Comparison of ENCODE assay signal across 11 cellular contexts in the genomic region with DNA sequence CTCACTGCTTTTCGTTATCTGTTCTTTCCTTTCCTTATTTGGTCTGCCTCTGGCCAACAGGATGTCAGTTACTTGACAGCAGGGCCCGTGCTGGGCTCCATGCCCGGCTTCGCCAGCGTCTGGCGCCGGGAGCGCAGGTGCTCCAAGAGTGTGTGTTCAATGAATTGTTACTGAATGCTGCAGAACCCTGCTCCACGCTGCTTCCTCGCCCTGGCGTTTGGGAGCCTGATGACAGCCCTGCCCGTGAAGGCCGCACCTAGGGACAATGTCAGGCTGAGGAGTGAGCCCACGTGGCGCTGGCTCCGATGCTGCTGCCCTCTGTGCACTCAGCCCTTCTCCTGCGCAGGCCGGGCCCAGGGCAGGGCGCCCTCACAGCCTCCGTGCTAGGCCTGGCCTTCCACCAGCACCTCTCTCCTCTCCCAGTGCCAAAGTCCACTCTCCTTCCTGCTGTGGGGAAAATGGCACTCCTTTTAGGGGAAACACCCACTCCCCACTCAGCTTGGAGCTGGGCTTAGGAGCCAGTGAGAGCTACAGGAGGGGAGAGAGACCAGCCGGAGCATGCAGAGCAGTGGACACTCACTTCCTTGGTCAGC. TPM values are rescaled to one million over a fixed set of nuclear protein-coding genes. Genes with fewer than 3 reads are reported as not detected.
DNase-seq lines count a peak whose midpoint lies in the region; ATAC-seq, FAIRE-seq and TF ChIP-seq lines count a peak whose summit lies in the region.
"Had no signal": no experiment of that assay in that cellular context is flagged by ENCODE, and none has a peak within 500 bp of the region (broad histone marks: within the 10 kb centered on the region; RNA-seq: fewer than 3 reads in every experiment).

No MANE protein-coding gene starts in this region.

- TF ChIP-seq EP300 in H1 (IDR thresholded peaks at IDR 0.05; ENCODE audit: borderline replicate concordance in 1 of 2, low read depth in 2 of 2, low read length in 2 of 2), result no peak

- no peak overlapping the region for H3K4me3 ChIP-seq in H1 (ENCODE audit: extremely low read depth in 1 of 4, insufficient read depth in 2 of 4, low read depth in 3 of 4, low read length in 4 of 4)
- H3K4me3 ChIP-seq in muscle layer of duodenum (ENCODE audit: low read depth in 1 of 2, low read length in 2 of 2), result peak overlapping the region in 1 of 2 donors; percentile 12
- no peak overlapping the region for H3K4me3 ChIP-seq in SJCRH30
- H3K4me3 ChIP-seq in Karpas-422 (ENCODE audit: low read length), result no peak overlapping the region
- H3K4me3 ChIP-seq: skin epidermis, uterus had no signal

- H3K9me2 ChIP-seq in Karpas-422 (replicated peaks; ENCODE audit: insufficient read depth, low read length), result no peaks in the 10 kb centered on the region

- H3K18ac ChIP-seq in H1 (ENCODE audit: extremely low read depth, low read length), result peak overlapping the region; percentile 17; the same call in 1 of the 2 replicates

- H2AK5ac ChIP-seq in H1 (ENCODE audit: low read depth, low read length), result no peak overlapping the region

- no peak overlapping the region for H3K27ac ChIP-seq in H1 (ENCODE audit: low read depth, low read length)
- peak overlapping the region; percentile 49 for H3K27ac ChIP-seq in muscle layer of duodenum (ENCODE audit: low read length)
- H3K27ac ChIP-seq in SJCRH30, result no peak overlapping the region
- H3K27ac ChIP-seq in Karpas-422 (ENCODE audit: low read length), result no peak overlapping the region
- H3K27ac ChIP-seq: uterus had no signal

- no peak overlapping the region for H4K91ac ChIP-seq in H1 (replicated peaks; ENCODE audit: insufficient read length, low read length)

- H3K4me1 ChIP-seq in H1 (replicated peaks in 1 of 4; ENCODE audit: control insufficient read depth in 3 of 4, insufficient read depth in 4 of 4, low read length in 3 of 4) (peaks cover 3 to 11% (median 7%) of the 10 kb centered on the region in 4 experiments; a peak in 6 of 7 replicates), muscle layer of duodenum (ENCODE audit: control insufficient read depth in 1 of 2, insufficient read depth in 2 of 2, low read length in 2 of 2) (peaks cover 6 to 15% of the 10 kb centered on the region in 2 donors), SJCRH30 (peaks cover 9% of the 10 kb centered on the region), Karpas-422 (ENCODE audit: low read length) (peaks cover 16% of the 10 kb centered on the region)
- H3K4me1 ChIP-seq: uterus had no signal

- no peak for TF ChIP-seq RAD21 in H1 (IDR thresholded peaks at IDR 0.05 in 1 of 2, conservative IDR thresholded peaks at IDR 0.05 in 1 of 2; ENCODE audit: low read depth in 2 of 2, low read length in 2 of 2)

- no peak overlapping the region for H3K23ac ChIP-seq in H1 (ENCODE audit: insufficient read length)

- H3K4ac ChIP-seq in H1 (replicated peaks; ENCODE audit: insufficient read length, low read depth, low read length), result no peak overlapping the region

- H3K79me2 ChIP-seq in H1 (ENCODE audit: control insufficient read depth in 1 of 2, insufficient read depth in 2 of 2, low read length in 2 of 2), result no peaks in the 10 kb centered on the region
- H3K79me2 ChIP-seq in Karpas-422 (ENCODE audit: low read length), result no peaks in the 10 kb centered on the region

- no peak overlapping the region for H3K56ac ChIP-seq in H1 (replicated peaks; ENCODE audit: insufficient read length, low read depth, low read length)

- peak overlapping the region; percentile 20 to 30; a peak in 2 of 4 replicates for H3K4me2 ChIP-seq in H1 (ENCODE audit: insufficient read depth in 1 of 2, low read depth in 2 of 2, low read length in 2 of 2)
- no peak overlapping the region for H3K4me2 ChIP-seq in Karpas-422 (ENCODE audit: low read depth, low read length, poor library complexity, severe bottlenecking)

- H3K14ac ChIP-seq in H1 (ENCODE audit: insufficient read length), result no peak overlapping the region

- TF ChIP-seq CTCF in H1 (IDR thresholded peaks at IDR 0.05; ENCODE audit: control extremely low read depth in 1 of 3, insufficient read depth in 1 of 3, low read depth in 1 of 3, low read length in 3 of 3), result no peak

- H2AFZ ChIP-seq in H1 (ENCODE audit: low read length) (no peak overlapping the region; the same call in 1 of the 2 replicates), Karpas-422 (ENCODE audit: low read length) (no peak overlapping the region)

- peak overlapping the region; percentile 33; the same call in 1 of the 2 replicates for H2BK15ac ChIP-seq in H1 (ENCODE audit: low read length)

- H4K20me1 ChIP-seq in H1 (replicated peaks in 1 of 2; ENCODE audit: control insufficient read depth in 1 of 2, insufficient read depth in 2 of 2, low read length in 2 of 2) (no peaks in the 10 kb centered on the region), Karpas-422 (ENCODE audit: insufficient read depth, low read depth, low read length) (0 out of 2 replicates have a peak, but pooled peaks cover 6% of the 10 kb centered on the region)

- no peaks in the 10 kb centered on the region for H3K23me2 ChIP-seq in H1 (ENCODE audit: low read depth, low read length)

- peak overlapping the region; percentile 32; the same call in 1 of the 2 replicates for H2BK5ac ChIP-seq in H1 (ENCODE audit: low read depth, low read length)

- H4K8ac ChIP-seq in H1 (ENCODE audit: extremely low read depth, insufficient read depth, low read length), result no peak overlapping the region; the same call in 1 of the 2 replicates

- H3K27me3 ChIP-seq in H1 (replicated peaks in 1 of 4; ENCODE audit: control insufficient read depth in 3 of 4, extremely low read depth in 1 of 4, insufficient read depth in 3 of 4, low read length in 3 of 4) (no peaks in the 10 kb centered on the region), muscle layer of duodenum (ENCODE audit: low read depth, low read length) (no peaks in the 10 kb centered on the region), SJCRH30 (no peaks in the 10 kb centered on the region), Karpas-422 (ENCODE audit: low read length) (no peaks in the 10 kb centered on the region)
- H3K27me3 ChIP-seq: uterus had no signal

- no peak overlapping the region for H4K5ac ChIP-seq in H1 (ENCODE audit: insufficient read length, low read depth, low read length)

- H3K9ac ChIP-seq in H1 (replicated peaks in 1 of 4; ENCODE audit: extremely low read depth in 1 of 4, low read depth in 3 of 4, low read length in 3 of 4), result no peak overlapping the region
- H3K9ac ChIP-seq in Karpas-422 (ENCODE audit: low read length), result no peak overlapping the region

- FAIRE-seq in H1 (lab: Jason Lieb, UNC) (no peak), GM19239 (lab: Jason Lieb, UNC) (no peak)

- POLR2A ChIA-PET in H1 (lab: Charles Lee; ENCODE audit: partially characterized antibody), result interaction anchor here (0.6 to 1.6 kb wide), 2 partner anchors 24 to 66 kb away, joined by 4 read pairs; no protein-coding TSS in a partner anchor

- no peak for TF ChIP-seq POLR2A in H1 (IDR thresholded peaks at IDR 0.05; ENCODE audit: control extremely low read depth in 1 of 2, low read depth in 2 of 2, low read length in 2 of 2)

- H3K36me3 ChIP-seq in H1 (ENCODE audit: control insufficient read depth in 2 of 4, insufficient read depth in 4 of 4, low read length in 3 of 4) (no peaks in the 10 kb centered on the region), muscle layer of duodenum (ENCODE audit: control insufficient read depth in 1 of 2, insufficient read depth in 2 of 2, low read length in 2 of 2) (no peaks in the 10 kb centered on the region), SJCRH30 (no peaks in the 10 kb centered on the region), Karpas-422 (ENCODE audit: insufficient read depth, low read length) (no peaks in the 10 kb centered on the region)
- H3K36me3 ChIP-seq: uterus had no signal

- H3K9me3 ChIP-seq in H1 (ENCODE audit: insufficient read depth in 2 of 2, low read depth in 1 of 2, low read length in 1 of 2) (no peaks in the 10 kb centered on the region), muscle layer of duodenum (ENCODE audit: control insufficient read depth in 1 of 2, low read length in 2 of 2) (no peaks in the 10 kb centered on the region), SJCRH30 (replicated peaks) (no peaks in the 10 kb centered on the region), Karpas-422 (ENCODE audit: low read length) (no peaks in the 10 kb centered on the region)
- H3K9me3 ChIP-seq: uterus had no signal

- no peak overlapping the region for H2BK20ac ChIP-seq in H1 (ENCODE audit: low read length)

- no peaks in the 10 kb centered on the region for H3K79me1 ChIP-seq in H1 (ENCODE audit: low read depth, low read length)

- no peak for ATAC-seq in stimulated activated naive CD8-positive, alpha-beta T cell treated with anti-CD3 and anti-CD28 coated beads, Interleukin-15, Interleukin-2, amounts not matched to agents 100 U/mL and 50 U/mL, for 24 hours

- CTCF ChIA-PET in H1 (lab: Charles Lee; ENCODE audit: partially characterized antibody), result interaction anchor here (0.7 to 7.4 kb wide), 2 partner anchors 10 to 20 kb away, joined by 3 to 66 read pairs; no protein-coding TSS in a partner anchor

- 79% methylated on average over 21 of the region's 21 CpGs; no CpG with 5 or more reads in 1 of the 2 experiments for WGBS in H1 (ENCODE audit: extremely low coverage in 1 of 2, insufficient coverage in 1 of 2, insufficient read length in 1 of 2, insufficient replicate concordance in 2 of 2, low coverage in 1 of 2, low lambda C conversion rate in 2 of 2, missing lambda C conversion rate in 1 of 2), 2 experiments

- H2BK120ac ChIP-seq in H1 (replicated peaks; ENCODE audit: low read depth, low read length), result no peak overlapping the region

- H2BK12ac ChIP-seq in H1 (ENCODE audit: low read depth, low read length), result peak overlapping the region; percentile 60; the same call in 1 of the 2 replicates

- peak; percentile 88 for DNase-seq in DMS153 treated with DMSO at 0.1 percent for 48 hours (lab: John Stamatoyannopoulos, UW; ENCODE audit: unreplicated experiment)
- DNase-seq in NCI-H446 (lab: John Stamatoyannopoulos, UW), result peak; percentile 34 to 80
- DNase-seq in H1 (ENCODE audit: low read depth in 1 of 2, low spot score in 2 of 2), result peak in 1 of 2 experiments; percentile 52
- DNase-seq in stimulated activated naive CD8-positive, alpha-beta T cell treated with anti-CD3 and anti-CD28 coated beads, Interleukin-15, Interleukin-2, amounts not matched to agents 100 U/mL and 50 U/mL, for 24 hours, result no peak
- DNase-seq in SJCRH30, result no peak
- DNase-seq in Karpas-422, result no peak
- DNase-seq in GM19239 (ENCODE audit: insufficient read length, low spot score), result no peak
- DNase-seq: activated naive CD4-positive, alpha-beta T cell treated with anti-CD3 and anti-CD28 coated beads, Interleukin-2, amount 50 U/mL, for 16 hours had no signal

RNA-seq across cellular contexts. Expression of gene ACBD3, which starts 51.4 kb away (rescaled TPM):
- 28.2 and 29.4 TPM in 2 replicates for total RNA-seq in H1 (2021; fragmentation: NEBNext Ultra II Directional; extraction: Animal tissue kit (Norgen Biotek cat#: 25700))
- 4.1 and 8.4 TPM in 2 replicates for polyA plus RNA-seq in H1 (2011; rRNA removed)
- 13.3 TPM for polyA plus RNA-seq in H1 (2011; cell fraction: cytosol; rRNA removed)
- polyA plus RNA-seq in H1 (2011; cell fraction: nucleus; rRNA removed), result 3.3 TPM
- 13.0 to 20.7 TPM (median 14.7 TPM) in 4 replicates for polyA plus RNA-seq in H1 (2012, experiment 1 of 2)
- 8.4 TPM for polyA plus RNA-seq in H1 (2012, experiment 2 of 2)
- polyA plus RNA-seq in H1 (2013, experiment 1 of 2), result 14.7 TPM
- 14.5 TPM for polyA plus RNA-seq in H1 (2013, experiment 2 of 2)
- 14.5 and 17.4 TPM in 2 replicates for polyA minus RNA-seq in H1 (2011; rRNA and poly(A)+ RNA removed)
- polyA minus RNA-seq in H1 (2011; cell fraction: cytosol; rRNA and poly(A)+ RNA removed), result 22.2 TPM
- polyA minus RNA-seq in H1 (2011; cell fraction: nucleus; rRNA and poly(A)+ RNA removed), result 9.6 TPM
- total RNA-seq in SJCRH30 (2014; rRNA removed; shearing (Covaris generic)), result 41.6 and 48.8 TPM in 2 replicates
- total RNA-seq in Karpas-422 (2014; rRNA removed; shearing (Covaris generic); ENCODE audit: low replicate concordance), result 20.6 and 25.2 TPM in 2 replicates

Comparison
In these comparisons a context has a peak if more than half of its experiments do, and no peak if none do; other contexts are left out.
1. DNase-seq: peak in DMS153 treated with DMSO at 0.1 percent for 48 hours (single experiment) and NCI-H446 (2 of 2); none in stimulated activated naive CD8-positive, alpha-beta T cell treated with anti-CD3 and anti-CD28 coated beads, Interleukin-15, Interleukin-2, amounts not matched to agents 100 U/mL and 50 U/mL, for 24 hours (single experiment), SJCRH30 (0 of 2), Karpas-422 (single experiment) and GM19239 (single experiment).